17 cellular contexts compared by ENCODE assay signal in genomic region chr6:90907931-90908655, GRCh38.
"Had no signal": no experiment of that assay in that cellular context is flagged by ENCODE, and none has a peak within 500 bp of the region (broad histone marks: within the 10 kb centered on the region; RNA-seq: fewer than 3 reads in every experiment).

No MANE protein-coding gene starts in this region.

- H3K27me3 ChIP-seq: colonic mucosa, sigmoid colon, suprapubic skin, upper lobe of right lung had no signal

- H3K36me3 Mint-ChIP-seq: WTC11 had no signal

- H3K27ac ChIP-seq: colonic mucosa, sigmoid colon, suprapubic skin, upper lobe of right lung had no signal

- H3K9me3 ChIP-seq: colonic mucosa, sigmoid colon, suprapubic skin, upper lobe of right lung had no signal

- DNase-seq: activated CD4-positive, alpha-beta T cell treated with anti-CD3 and anti-CD28 coated beads for 48 hours; activated CD8-positive, alpha-beta memory T cell treated with anti-CD3 and anti-CD28 coated beads for 24 hours; activated naive CD4-positive, alpha-beta T cell treated with anti-CD3 and anti-CD28 coated beads for 36 hours; colonic mucosa; kidney; left ventricle myocardium superior; mesendoderm; nephron progenitor cell; sigmoid colon; stimulated activated CD4-positive, alpha-beta T cell treated with anti-CD3 and anti-CD28 coated beads, Interleukin-2, amount 100 ng/mL, for 24 hours; stimulated activated naive CD4-positive, alpha-beta T cell treated with Interleukin-2 at 50 U/mL for 16 hours; upper lobe of right lung had no signal

- H3K9me3 Mint-ChIP-seq: activated naive CD4-positive, alpha-beta T cell treated with anti-CD3 and anti-CD28 coated beads for 36 hours; activated T-helper 17 cell treated with anti-CD3 and anti-CD28 coated beads, Interleukin-2, amount 50 U/mL, for 72 hours; nephron progenitor cell had no signal

- FAIRE-seq: astrocyte, endothelial cell of umbilical vein, kidney had no signal

- H3K4me1 Mint-ChIP-seq: activated T-helper 17 cell treated with anti-CD3 and anti-CD28 coated beads, Interleukin-2, amount 50 U/mL, for 72 hours; nephron progenitor cell had no signal

- H3K27ac Mint-ChIP-seq: activated naive CD4-positive, alpha-beta T cell treated with anti-CD3 and anti-CD28 coated beads for 36 hours; activated T-helper 17 cell treated with anti-CD3 and anti-CD28 coated beads, Interleukin-2, amount 50 U/mL, for 72 hours; nephron progenitor cell; WTC11 had no signal

- H3K4me3 ChIP-seq: colonic mucosa, sigmoid colon, suprapubic skin, upper lobe of right lung had no signal

- H3K4me3 Mint-ChIP-seq: activated naive CD4-positive, alpha-beta T cell treated with anti-CD3 and anti-CD28 coated beads for 36 hours; activated T-helper 17 cell treated with anti-CD3 and anti-CD28 coated beads, Interleukin-2, amount 50 U/mL, for 72 hours; nephron progenitor cell; WTC11 had no signal

- H3K4me1 ChIP-seq: colonic mucosa, sigmoid colon, suprapubic skin, upper lobe of right lung had no signal

- H3K36me3 ChIP-seq: colonic mucosa, sigmoid colon, suprapubic skin, upper lobe of right lung had no signal

- ATAC-seq: activated T-helper 17 cell treated with anti-CD3 and anti-CD28 coated beads, Interleukin-2, amount 50 U/mL, for 72 hours; left ventricle myocardium superior; upper lobe of right lung; WTC11 had no signal
